ENCODE assay signal across 7 cellular contexts in genomic region chr10:106025208-106025811, GRCh38.
"Had no signal": no experiment of that assay in that cellular context is flagged by ENCODE, and none has a peak within 500 bp of the region (broad histone marks: within the 10 kb centered on the region; RNA-seq: fewer than 3 reads in every experiment).

No MANE protein-coding gene starts in this region.

- ATAC-seq: GM23338, K562 had no signal

- DNase-seq: H9, HCEC 1CT, HFFc6, IMR-90, KG1 had no signal
